8 cellular contexts compared by ENCODE assay signal in genomic region chr5:97163360-97163764, GRCh38. TPM values are rescaled to one million over a fixed set of nuclear protein-coding genes. Genes with fewer than 3 reads are reported as not detected.
DNase-seq lines count a peak whose midpoint lies in the region; ATAC-seq, FAIRE-seq and TF ChIP-seq lines count a peak whose summit lies in the region.

No MANE protein-coding gene starts in this region.

- peaks cover 5% of the 10 kb centered on the region; the same call in 1 of the 2 replicates for H3K9me3 ChIP-seq in Loucy (ENCODE audit: insufficient read depth, low read depth, low read length)
- no peaks in the 10 kb centered on the region for H3K9me3 ChIP-seq in neural cell (ENCODE audit: low read length)

- H2AFZ ChIP-seq in Loucy (ENCODE audit: low read length) (no peak overlapping the region), neural cell (ENCODE audit: low read depth, low read length) (no peak overlapping the region)

- intact Hi-C loops in head of caudate nucleus (cut with DNase I), result loop anchor here (5.0 to 10.0 kb wide), 3 partner anchors 296 to 549 kb away; no protein-coding TSS in a partner anchor

- H4K20me1 ChIP-seq in Loucy (ENCODE audit: insufficient read depth, low read length, poor library complexity, severe bottlenecking), result no peaks in the 10 kb centered on the region
- no peaks in the 10 kb centered on the region for H4K20me1 ChIP-seq in neural cell (ENCODE audit: insufficient read depth)

- peaks cover 7% of the 10 kb centered on the region; the same call in 1 of the 2 replicates for H3K36me3 ChIP-seq in Loucy (ENCODE audit: insufficient read depth, low read length)
- H3K36me3 ChIP-seq in neural cell (ENCODE audit: insufficient read depth, low read length), result peaks cover 10% of the 10 kb centered on the region

- TF ChIP-seq RAD21 in neural cell (conservative IDR thresholded peaks at IDR 0.05), result peak; percentile 68

- no peak overlapping the region for H3K4me3 ChIP-seq in Loucy (ENCODE audit: low read length, poor library complexity, severe bottlenecking)
- H3K4me3 ChIP-seq in neural cell (ENCODE audit: low read length), result no peak overlapping the region

- H3K9me2 ChIP-seq in Loucy (replicated peaks; ENCODE audit: low read depth, low read length) (no peaks in the 10 kb centered on the region), neural cell (ENCODE audit: insufficient read depth, low read length) (no peaks in the 10 kb centered on the region)

- H3K79me2 ChIP-seq in Loucy (ENCODE audit: insufficient read depth, low read length) (no peaks in the 10 kb centered on the region), neural cell (replicated peaks; ENCODE audit: insufficient read depth, low read length) (no peaks in the 10 kb centered on the region)

- DNase-seq in EH (ENCODE audit: low read depth) (peak; percentile 31), head of caudate nucleus (no peak)

- H3F3A ChIP-seq in Loucy (ENCODE audit: low read depth) (no peaks in the 10 kb centered on the region), neural cell (ENCODE audit: insufficient read depth, low read length, poor library complexity, severe bottlenecking) (no peaks in the 10 kb centered on the region)

- H3K4me2 ChIP-seq in Loucy (ENCODE audit: low read depth, low read length, poor library complexity, severe bottlenecking) (no peak overlapping the region), neural cell (ENCODE audit: low read length) (no peak overlapping the region)

- H3K9ac ChIP-seq in Loucy (ENCODE audit: low read depth, low read length, poor library complexity, severe bottlenecking) (no peak overlapping the region), neural cell (ENCODE audit: low read length) (no peak overlapping the region)

- H3K27me3 ChIP-seq in Loucy (ENCODE audit: insufficient read depth, low read length, poor library complexity, severe bottlenecking) (no peaks in the 10 kb centered on the region), neural cell (ENCODE audit: insufficient read depth, low read depth, low read length) (no peaks in the 10 kb centered on the region)

- FAIRE-seq in colon (lab: Jason Lieb, UNC), result peak; percentile 79

- no peak for TF ChIP-seq EP300 in neural cell (conservative IDR thresholded peaks at IDR 0.05; ENCODE audit: poor library complexity, severe bottlenecking)

- ATAC-seq in GM18858 (IDR thresholded peaks at IDR 0.05; ENCODE audit: unreplicated experiment), result no peak
- no peak for ATAC-seq in HG03175 (IDR thresholded peaks at IDR 0.05; ENCODE audit: unreplicated experiment)
- no peak for ATAC-seq in GM18517 (IDR thresholded peaks at IDR 0.05; ENCODE audit: unreplicated experiment)

- peak; percentile 80 for TF ChIP-seq CTCF in Loucy (conservative IDR thresholded peaks at IDR 0.05; ENCODE audit: low read length)
- TF ChIP-seq CTCF in neural cell (IDR thresholded peaks at IDR 0.05; ENCODE audit: poor library complexity, severe bottlenecking), result peak; percentile 67

- no peaks in the 10 kb centered on the region for H3K4me1 ChIP-seq in Loucy (ENCODE audit: insufficient read depth, low read length, poor library complexity, severe bottlenecking)

- no peak overlapping the region for H3K27ac ChIP-seq in neural cell (ENCODE audit: low read length)

TF ChIP-seq in neural cell, 6 proteins besides CTCF, POLR2A, EP300 and RAD21:
- TF ChIP-seq REST (IDR thresholded peaks at IDR 0.05; ENCODE audit: borderline replicate concordance), result no peak
- TF ChIP-seq MXI1 (conservative IDR thresholded peaks at IDR 0.05; ENCODE audit: poor library complexity, severe bottlenecking), result no peak
- TF ChIP-seq EZH2 (IDR thresholded peaks at IDR 0.05; ENCODE audit: borderline replicate concordance, insufficient read depth, low read length, poor library complexity, severe bottlenecking), result no peak
- TF ChIP-seq SMC3 (conservative IDR thresholded peaks at IDR 0.05; ENCODE audit: poor library complexity), result peak; percentile 76
- TF ChIP-seq TAF1 (IDR thresholded peaks at IDR 0.05; ENCODE audit: low read depth), result no peak

RNA-seq across cellular contexts. Expression of gene RIOK2, which starts 19.7 kb away (rescaled TPM):
- 17.4 and 20.7 TPM in 2 replicates for polyA plus RNA-seq in neural cell
- 39.8 and 48.2 TPM in 2 replicates for polyA minus RNA-seq in neural cell

RNA-seq across cellular contexts. Expression of gene LIX1, which starts 21.0 kb away (rescaled TPM):
- 1.1 and 1.9 TPM in 2 replicates for polyA plus RNA-seq in neural cell
- 1.2 and 2.0 TPM in 2 replicates for polyA minus RNA-seq in neural cell
